ENCODE assay signal across 14 cellular contexts in the genomic region with DNA sequence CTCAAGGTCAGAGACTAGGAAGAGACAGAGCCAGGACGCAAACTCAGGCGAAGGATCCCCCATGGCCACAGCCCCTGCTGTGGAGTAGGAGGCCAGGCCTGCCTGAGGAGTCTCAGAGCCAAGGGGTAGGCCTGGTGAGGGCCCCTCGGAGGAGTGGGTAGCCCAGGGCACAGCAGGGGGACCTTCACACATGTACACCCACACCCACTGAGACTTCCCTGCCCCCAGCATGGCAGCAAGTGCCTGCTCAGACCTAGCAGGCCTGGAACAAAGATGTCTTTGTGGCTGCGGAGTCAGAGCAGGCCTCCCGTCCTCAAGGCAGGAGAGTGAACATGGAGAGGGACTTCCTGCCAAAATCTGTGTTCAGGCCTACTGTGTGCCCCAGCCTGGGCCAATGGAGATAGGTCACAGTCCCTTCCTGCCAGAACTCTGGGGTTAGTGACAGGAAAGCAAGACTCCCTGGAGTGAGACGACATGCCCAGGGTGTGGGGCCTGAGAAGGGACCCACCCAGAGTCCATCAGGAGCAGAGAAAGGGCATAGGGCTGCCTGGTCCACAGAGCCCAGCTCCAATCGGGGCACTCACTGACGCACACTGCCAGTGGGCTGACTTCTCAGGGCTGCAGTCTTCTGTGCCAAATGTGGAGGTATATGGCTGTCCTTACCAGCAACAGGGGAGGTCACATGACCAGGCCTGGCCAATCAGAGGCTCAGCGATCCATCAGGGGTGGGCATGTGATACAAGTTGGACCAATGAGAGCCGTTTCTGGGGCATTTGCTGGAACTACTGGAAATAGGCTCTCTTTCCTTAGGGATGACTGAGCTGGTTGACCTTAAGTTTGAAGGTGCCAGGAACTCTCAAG. TPM values are rescaled to one million over a fixed set of nuclear protein-coding genes. Genes with fewer than 3 reads are reported as not detected.
DNase-seq lines count a peak whose midpoint lies in the region; ATAC-seq, FAIRE-seq and TF ChIP-seq lines count a peak whose summit lies in the region.
"Had no signal": no experiment of that assay in that cellular context is flagged by ENCODE, and none has a peak within 500 bp of the region (broad histone marks: within the 10 kb centered on the region; RNA-seq: fewer than 3 reads in every experiment).

No MANE protein-coding gene starts in this region.

- H3K36me3 ChIP-seq in SK-N-MC (ENCODE audit: insufficient read depth, low read length), result no peaks in the 10 kb centered on the region
- no peaks in the 10 kb centered on the region for H3K36me3 ChIP-seq in naive thymus-derived CD4-positive, alpha-beta T cell (ENCODE audit: control insufficient read depth in 2 of 3, insufficient read depth in 3 of 3, low read length in 3 of 3)
- H3K36me3 ChIP-seq: BLaER1, tibial nerve had no signal

- H3K9me3 Mint-ChIP-seq in naive thymus-derived CD4-positive, alpha-beta T cell, result no peaks in the 10 kb centered on the region
- H3K9me3 Mint-ChIP-seq: activated naive CD8-positive, alpha-beta T cell treated with anti-CD3 and anti-CD28 coated beads for 36 hours; dendritic cell treated with granulocyte-macrophage colony-stimulating factor and Interleukin-4, amounts not matched to agents 40 ng/mL and 50 ng/mL, for 4 days had no signal

- no peak overlapping the region for H3K4me3 ChIP-seq in GM12865 (ENCODE audit: low read depth, low read length)
- H3K4me3 ChIP-seq in SK-N-MC, result no peak overlapping the region
- H3K4me3 ChIP-seq in naive thymus-derived CD4-positive, alpha-beta T cell (ENCODE audit: low read length), result no peak overlapping the region
- H3K4me3 ChIP-seq: BLaER1, tibial nerve had no signal

- POLR2A ChIA-PET in naive thymus-derived CD4-positive, alpha-beta T cell (lab: Charles Lee), result no interaction called here

- no peak for TF ChIP-seq CTCF in GM12865 (IDR thresholded peaks at IDR 0.05; ENCODE audit: insufficient read depth, low read depth, low read length, missing control alignments)

- DNase-seq in A172 (ENCODE audit: low spot score) (peak; percentile 47), GM12865 (ENCODE audit: low read depth) (peak; percentile 30), SK-N-MC (ENCODE audit: low read depth, low spot score) (no peak), hepatic stellate cell (ENCODE audit: low spot score) (peak; percentile 62), GM12892 (ENCODE audit: insufficient read length) (no peak)
- no peak for DNase-seq in naive thymus-derived CD4-positive, alpha-beta T cell
- DNase-seq: activated naive CD8-positive, alpha-beta T cell treated with anti-CD3 and anti-CD28 coated beads for 36 hours; head of caudate nucleus; NCI-H446 treated with DMSO at 0.1 percent for 48 hours had no signal

- H3K9me3 ChIP-seq in SK-N-MC (ENCODE audit: low read depth, low read length), result no peaks in the 10 kb centered on the region
- no peaks in the 10 kb centered on the region for H3K9me3 ChIP-seq in naive thymus-derived CD4-positive, alpha-beta T cell (ENCODE audit: control insufficient read depth in 2 of 3, low read length in 3 of 3)
- H3K9me3 ChIP-seq: BLaER1, tibial nerve had no signal

- peak overlapping the region; percentile 64; the same call in 1 of the 2 replicates for H3K27ac ChIP-seq in SK-N-MC
- no peak overlapping the region for H3K27ac ChIP-seq in naive thymus-derived CD4-positive, alpha-beta T cell (ENCODE audit: low read depth, low read length)
- H3K27ac ChIP-seq: BLaER1, tibial nerve had no signal

- intact Hi-C loops in naive thymus-derived CD4-positive, alpha-beta T cell (cut with micrococcal nuclease), result no loop called here

- peaks cover 0 to 13% (median 4%) of the 10 kb centered on the region in 5 donors for H3K27me3 Mint-ChIP-seq in naive thymus-derived CD4-positive, alpha-beta T cell
- H3K27me3 Mint-ChIP-seq: activated naive CD8-positive, alpha-beta T cell treated with anti-CD3 and anti-CD28 coated beads for 36 hours had no signal

- H3K36me3 Mint-ChIP-seq in naive thymus-derived CD4-positive, alpha-beta T cell, result peaks cover 0 to 3% (median 0%) of the 10 kb centered on the region in 5 donors
- H3K36me3 Mint-ChIP-seq: activated naive CD8-positive, alpha-beta T cell treated with anti-CD3 and anti-CD28 coated beads for 36 hours had no signal

- no peak overlapping the region for H3K27ac Mint-ChIP-seq in naive thymus-derived CD4-positive, alpha-beta T cell
- H3K27ac Mint-ChIP-seq: activated naive CD8-positive, alpha-beta T cell treated with anti-CD3 and anti-CD28 coated beads for 36 hours; dendritic cell treated with granulocyte-macrophage colony-stimulating factor and Interleukin-4, amounts not matched to agents 40 ng/mL and 50 ng/mL, for 4 days had no signal

- no peak for FAIRE-seq in GM12892 (lab: Jason Lieb, UNC)

- H3K4me1 ChIP-seq in naive thymus-derived CD4-positive, alpha-beta T cell (ENCODE audit: control insufficient read depth in 2 of 2, insufficient read depth in 2 of 2, low read length in 2 of 2), result no peaks in the 10 kb centered on the region

- H3K27me3 ChIP-seq in naive thymus-derived CD4-positive, alpha-beta T cell (ENCODE audit: control insufficient read depth in 2 of 2, insufficient read depth in 2 of 2, low read length in 2 of 2), result no peaks in the 10 kb centered on the region
- H3K27me3 ChIP-seq: BLaER1, tibial nerve had no signal

- peaks cover 0 to 1% (median 0%) of the 10 kb centered on the region in 7 donors for H3K4me1 Mint-ChIP-seq in naive thymus-derived CD4-positive, alpha-beta T cell
- H3K4me1 Mint-ChIP-seq: activated naive CD8-positive, alpha-beta T cell treated with anti-CD3 and anti-CD28 coated beads for 36 hours had no signal

- H3K9ac ChIP-seq in SK-N-MC (ENCODE audit: insufficient read length), result no peak overlapping the region
- H3K9ac ChIP-seq: BLaER1 had no signal

- TF ChIP-seq POLR2A in GM12892 (IDR thresholded peaks at IDR 0.05; ENCODE audit: low read depth, low read length), result no peak

- no peak overlapping the region for H3K4me3 Mint-ChIP-seq in naive thymus-derived CD4-positive, alpha-beta T cell
- H3K4me3 Mint-ChIP-seq: activated naive CD8-positive, alpha-beta T cell treated with anti-CD3 and anti-CD28 coated beads for 36 hours; dendritic cell treated with granulocyte-macrophage colony-stimulating factor and Interleukin-4, amounts not matched to agents 40 ng/mL and 50 ng/mL, for 4 days had no signal

- CTCF ChIA-PET in naive thymus-derived CD4-positive, alpha-beta T cell (lab: Charles Lee), result no interaction called here

- ATAC-seq in naive thymus-derived CD4-positive, alpha-beta T cell, result no peak
- ATAC-seq in GM21526 (IDR thresholded peaks at IDR 0.05; ENCODE audit: low FRiP score, unreplicated experiment) (no peak), HG02678 (IDR thresholded peaks at IDR 0.05; ENCODE audit: unreplicated experiment) (no peak)

RNA-seq across cellular contexts. Expression of gene GRIP2, which starts 2.3 kb away (rescaled TPM):
- 0.10 TPM in 1 of 2 replicates, not detected in the other for total RNA-seq in A172 (2014; rRNA removed; shearing (Covaris generic))
- total RNA-seq in naive thymus-derived CD4-positive, alpha-beta T cell, result not detected
- not detected for polyA plus RNA-seq in naive thymus-derived CD4-positive, alpha-beta T cell
- polyA plus RNA-seq in GM12892 (2012; ENCODE audit: missing spikeins), result not detected
- total RNA-seq: activated naive CD8-positive, alpha-beta T cell treated with anti-CD3 and anti-CD28 coated beads for 36 hours had no signal

Comparison
In these comparisons a context has a peak if more than half of its experiments do, and no peak if none do; other contexts are left out.
1. DNase-seq: peak in A172 (single experiment), GM12865 (single experiment) and hepatic stellate cell (single experiment); none in SK-N-MC (single experiment), naive thymus-derived CD4-positive, alpha-beta T cell (0 of 9) and GM12892 (single experiment).